In the genomic region with DNA sequence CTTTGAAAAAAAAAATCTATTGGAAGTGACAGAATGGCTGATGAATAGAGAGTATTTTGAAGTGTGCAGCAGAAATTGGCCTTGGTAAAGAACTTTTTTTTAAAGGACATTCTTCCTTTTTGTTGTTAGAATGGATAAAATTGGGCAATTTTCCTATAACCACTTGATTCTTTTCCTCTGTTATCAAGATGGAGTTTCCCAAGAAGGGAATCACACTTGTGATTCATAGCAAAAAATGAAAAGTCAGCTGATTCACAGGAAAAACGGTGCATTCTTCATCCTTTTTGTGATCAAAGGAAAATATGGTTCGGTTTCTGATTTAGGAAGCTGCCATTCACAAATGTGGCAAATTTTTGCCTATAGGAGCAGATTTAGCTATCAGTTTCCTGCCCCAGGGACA, we compare ENCODE assay signal across 16 cellular contexts.
"Had no signal": no experiment of that assay in that cellular context is flagged by ENCODE, and none has a peak within 500 bp of the region (broad histone marks: within the 10 kb centered on the region; RNA-seq: fewer than 3 reads in every experiment).

No MANE protein-coding gene starts in this region.

- H3K4me3 Mint-ChIP-seq: endodermal cell; naive thymus-derived CD4-positive, alpha-beta T cell; nephron progenitor cell had no signal

- H3K36me3 ChIP-seq: colonic mucosa, heart left ventricle, stomach had no signal

- DNase-seq: colonic mucosa; dermis blood vessel endothelial cell; endodermal cell; erythroblast; heart left ventricle; hippocampal formation; kidney glomerular epithelial cell; naive thymus-derived CD4-positive, alpha-beta T cell; nephron progenitor cell; small intestine; stimulated activated CD4-positive, alpha-beta T cell treated with anti-CD3 and anti-CD28 coated beads, Interleukin-12 subunit alpha, Interleukin-12 subunit beta, amount 100 ng/mL, for 4 hours; stimulated activated naive CD4-positive, alpha-beta T cell; stomach had no signal

- H3K4me1 Mint-ChIP-seq: naive thymus-derived CD4-positive, alpha-beta T cell; nephron progenitor cell had no signal

- FAIRE-seq: endothelial cell of umbilical vein, frontal cortex, islet of Langerhans, small intestine had no signal

- H3K27me3 Mint-ChIP-seq: naive thymus-derived CD4-positive, alpha-beta T cell had no signal

- H3K4me1 ChIP-seq: colonic mucosa, heart left ventricle, stomach had no signal

- H3K9me3 ChIP-seq: colonic mucosa, heart left ventricle, stomach had no signal

- H3K4me3 ChIP-seq: colonic mucosa, heart left ventricle, stomach had no signal

- H3K27me3 ChIP-seq: colonic mucosa, heart left ventricle, stomach had no signal

- H3K9me3 Mint-ChIP-seq: endodermal cell, nephron progenitor cell had no signal

- H3K27ac Mint-ChIP-seq: endodermal cell; naive thymus-derived CD4-positive, alpha-beta T cell; nephron progenitor cell had no signal

- H3K27ac ChIP-seq: colonic mucosa, heart left ventricle, stomach had no signal

- H3K36me3 Mint-ChIP-seq: naive thymus-derived CD4-positive, alpha-beta T cell had no signal
